Comparison of ENCODE assay signal across 8 cellular contexts in the genomic region with DNA sequence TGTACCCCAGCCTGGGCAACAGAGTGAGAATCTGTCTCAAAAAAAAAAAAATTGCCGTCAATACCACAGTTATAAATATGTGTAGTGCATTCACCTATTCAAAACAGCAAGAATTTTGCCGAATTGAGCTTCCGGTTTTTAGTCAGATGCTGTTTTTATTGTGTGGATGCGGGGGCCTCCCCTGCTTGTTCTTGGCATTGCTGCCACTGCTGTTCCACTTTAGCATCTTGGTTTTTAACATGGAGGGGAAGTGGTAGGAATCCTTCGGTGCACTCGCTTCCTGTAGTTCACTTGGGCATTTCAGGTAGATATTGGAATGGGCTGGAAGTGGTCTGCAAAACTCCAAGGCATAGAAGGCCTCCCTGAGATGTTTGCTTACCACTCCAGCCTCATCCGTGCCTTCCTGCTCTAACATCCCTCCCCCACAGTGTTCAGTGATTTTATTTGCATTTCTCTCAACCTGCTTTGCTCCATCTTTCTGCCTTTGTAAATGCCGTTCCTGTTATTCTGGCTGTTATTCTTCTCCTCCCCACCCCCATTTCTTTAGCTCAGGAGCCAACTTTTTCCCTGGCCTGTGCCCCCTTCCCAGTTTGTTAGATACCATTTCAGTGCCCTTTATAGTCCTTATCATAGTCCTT. TPM values are rescaled to one million over a fixed set of nuclear protein-coding genes. Genes with fewer than 3 reads are reported as not detected.
A peak's percentile ranks its signal among the peaks of the same experiment; 100 is the strongest.
DNase-seq lines count a peak whose midpoint lies in the region; ATAC-seq and TF ChIP-seq lines count a peak whose summit lies in the region.

No MANE protein-coding gene starts in this region.

- no peak overlapping the region for H2AFZ ChIP-seq in PC-9

- no peak overlapping the region for H3K4me3 Mint-ChIP-seq in activated CD8-positive, alpha-beta memory T cell treated with anti-CD3 and anti-CD28 coated beads, Interleukin-2, amount 10 ng/mL, durations not matched to agents 7 days and 5 days
- H3K4me3 Mint-ChIP-seq in stimulated activated effector memory CD8-positive, alpha-beta T cell treated with anti-CD3 and anti-CD28 coated beads, Interleukin-12 subunit alpha, Interleukin-12 subunit beta, amount 100 ng/mL, for 72 hours, result peak overlapping the region; percentile 17

- intact Hi-C loops in PC-9 (cut with micrococcal nuclease; ENCODE audit: unreplicated experiment), result no loop called here

- H3K9me3 ChIP-seq in PC-9 (ENCODE audit: insufficient read depth, low read depth), result no peaks in the 10 kb centered on the region

- peak; percentile 17 for ATAC-seq in activated CD8-positive, alpha-beta memory T cell treated with anti-CD3 and anti-CD28 coated beads, Interleukin-2, amount 10 ng/mL, durations not matched to agents 7 days and 5 days
- peak; percentile 40 for ATAC-seq in HG02840 (IDR thresholded peaks at IDR 0.05; ENCODE audit: low FRiP score, unreplicated experiment)
- ATAC-seq in stimulated activated effector memory CD8-positive, alpha-beta T cell treated with anti-CD3 and anti-CD28 coated beads, Interleukin-12 subunit alpha, Interleukin-12 subunit beta, amount 100 ng/mL, for 72 hours, result peak; percentile 56

- no peaks in the 10 kb centered on the region for H3K27me3 ChIP-seq in PC-9 (ENCODE audit: insufficient read depth, low read depth)

- no peaks in the 10 kb centered on the region for H3K79me2 ChIP-seq in PC-9 (ENCODE audit: low read depth)

- no TSS peak for BruUV-seq in PC-9 (replicated peaks; lab: Mats Ljungman, UMichigan)

- H3K27me3 Mint-ChIP-seq in activated CD8-positive, alpha-beta memory T cell treated with anti-CD3 and anti-CD28 coated beads, Interleukin-2, amount 10 ng/mL, durations not matched to agents 7 days and 5 days, result no peaks in the 10 kb centered on the region

- POLR2A ChIA-PET in PC-9 (lab: Charles Lee; ENCODE audit: unreplicated experiment), result no interaction called here

- H3K4me1 Mint-ChIP-seq in activated CD8-positive, alpha-beta memory T cell treated with anti-CD3 and anti-CD28 coated beads, Interleukin-2, amount 10 ng/mL, durations not matched to agents 7 days and 5 days, result peaks cover 36% of the 10 kb centered on the region
- H3K4me1 Mint-ChIP-seq in stimulated activated effector memory CD8-positive, alpha-beta T cell treated with anti-CD3 and anti-CD28 coated beads, Interleukin-12 subunit alpha, Interleukin-12 subunit beta, amount 100 ng/mL, for 72 hours, result peaks cover 30% of the 10 kb centered on the region

- no peaks in the 10 kb centered on the region for H3F3A ChIP-seq in PC-9 (ENCODE audit: insufficient read depth, low read depth)

- H4K20me1 ChIP-seq in PC-9 (ENCODE audit: insufficient read depth), result no peaks in the 10 kb centered on the region

- no peaks in the 10 kb centered on the region for H3K9me2 ChIP-seq in PC-9 (ENCODE audit: insufficient read depth)

- H3K4me3 ChIP-seq in PC-9, result no peak overlapping the region

- peak; percentile 51 for DNase-seq in activated CD8-positive, alpha-beta memory T cell treated with anti-CD3 and anti-CD28 coated beads, Interleukin-2, amount 10 ng/mL, durations not matched to agents 7 days and 5 days
- no peak for DNase-seq in activated CD8-positive, alpha-beta memory T cell treated with anti-CD3 and anti-CD28 coated beads, Interleukin-2, amount 50 U/mL, for 48 hours
- DNase-seq in stimulated activated effector memory CD8-positive, alpha-beta T cell treated with anti-CD3 and anti-CD28 coated beads, Interleukin-12 subunit alpha, Interleukin-12 subunit beta, amount 100 ng/mL, for 72 hours (ENCODE audit: low spot score in 2 of 2), result peak in 1 of 2 donors; percentile 55
- DNase-seq in PC-9, result no peak
- no peak for DNase-seq in NCI-H345 (lab: John Stamatoyannopoulos, UW)
- no peak for DNase-seq in activated CD8-positive, alpha-beta memory T cell treated with anti-CD3 and anti-CD28 coated beads for 24 hours

- H3K9me3 Mint-ChIP-seq in activated CD8-positive, alpha-beta memory T cell treated with anti-CD3 and anti-CD28 coated beads, Interleukin-2, amount 10 ng/mL, durations not matched to agents 7 days and 5 days (ENCODE audit: low read depth), result no peaks in the 10 kb centered on the region
- no peaks in the 10 kb centered on the region for H3K9me3 Mint-ChIP-seq in stimulated activated effector memory CD8-positive, alpha-beta T cell treated with anti-CD3 and anti-CD28 coated beads, Interleukin-12 subunit alpha, Interleukin-12 subunit beta, amount 100 ng/mL, for 72 hours

- CTCF ChIA-PET in activated CD8-positive, alpha-beta memory T cell treated with anti-CD3 and anti-CD28 coated beads, Interleukin-2, amount 10 ng/mL, durations not matched to agents 7 days and 5 days (lab: Charles Lee), result no interaction called here
- CTCF ChIA-PET in PC-9 (lab: Charles Lee), result no interaction called here

- peak overlapping the region; percentile 27 for H3K27ac Mint-ChIP-seq in activated CD8-positive, alpha-beta memory T cell treated with anti-CD3 and anti-CD28 coated beads, Interleukin-2, amount 10 ng/mL, durations not matched to agents 7 days and 5 days
- peak overlapping the region; percentile 18 for H3K27ac Mint-ChIP-seq in stimulated activated effector memory CD8-positive, alpha-beta T cell treated with anti-CD3 and anti-CD28 coated beads, Interleukin-12 subunit alpha, Interleukin-12 subunit beta, amount 100 ng/mL, for 72 hours

- peaks cover 3% of the 10 kb centered on the region for H3K36me3 Mint-ChIP-seq in activated CD8-positive, alpha-beta memory T cell treated with anti-CD3 and anti-CD28 coated beads, Interleukin-2, amount 10 ng/mL, durations not matched to agents 7 days and 5 days
- peaks cover 6% of the 10 kb centered on the region for H3K36me3 Mint-ChIP-seq in stimulated activated effector memory CD8-positive, alpha-beta T cell treated with anti-CD3 and anti-CD28 coated beads, Interleukin-12 subunit alpha, Interleukin-12 subunit beta, amount 100 ng/mL, for 72 hours

- H3K4me2 ChIP-seq in PC-9, result no peak overlapping the region

- H3K27ac ChIP-seq in VCaP, result peak overlapping the region; percentile 68
- H3K27ac ChIP-seq in PC-9, result no peak overlapping the region

- H3K4me1 ChIP-seq in PC-9 (replicated peaks; ENCODE audit: insufficient read depth), result no peaks in the 10 kb centered on the region

- TF ChIP-seq CTCF in VCaP (conservative IDR thresholded peaks at IDR 0.05) (no peak), PC-9 (conservative IDR thresholded peaks at IDR 0.05) (no peak)

- no peaks in the 10 kb centered on the region for H3K36me3 ChIP-seq in PC-9 (ENCODE audit: low read depth)

RNA-seq across cellular contexts. Expression of a gene that starts 25.5 kb away (rescaled TPM):
- total RNA-seq in activated CD8-positive, alpha-beta memory T cell treated with anti-CD3 and anti-CD28 coated beads, Interleukin-2, amount 10 ng/mL, durations not matched to agents 7 days and 5 days, result 10 to 100 TPM; 14.8 to 20.4 TPM
- total RNA-seq in PC-9 (2021), result 14.5 and 14.6 TPM in 2 replicates
